21 cellular contexts compared by ENCODE assay signal in genomic region chr1:228984646-228985631, GRCh38.
DNase-seq lines count a peak whose midpoint lies in the region; ATAC-seq, FAIRE-seq and TF ChIP-seq lines count a peak whose summit lies in the region.
"Had no signal": no experiment of that assay in that cellular context is flagged by ENCODE, and none has a peak within 500 bp of the region (broad histone marks: within the 10 kb centered on the region; RNA-seq: fewer than 3 reads in every experiment).

No MANE protein-coding gene starts in this region.

- no peak overlapping the region for H4K12ac ChIP-seq in trophoblast cell (ENCODE audit: low read depth, low read length)

- no peak overlapping the region for H3K23ac ChIP-seq in trophoblast cell (ENCODE audit: low read length)

- H2BK12ac ChIP-seq in trophoblast cell (ENCODE audit: low read length), result peak overlapping the region; percentile 18

- H3K4me1 ChIP-seq in HEK293 (ENCODE audit: control insufficient read depth, insufficient read depth, low read length), result no peaks in the 10 kb centered on the region
- H3K4me1 ChIP-seq in trophoblast cell (ENCODE audit: control insufficient read depth in 1 of 2, insufficient read depth in 2 of 2, low read length in 2 of 2), result peaks cover 6 to 8% of the 10 kb centered on the region in 2 experiments
- H3K4me1 ChIP-seq in CD4-positive, alpha-beta memory T cell (ENCODE audit: insufficient read depth, low read length), result no peaks in the 10 kb centered on the region

- ATAC-seq in GM19463 (IDR thresholded peaks at IDR 0.05; ENCODE audit: unreplicated experiment), result no peak
- ATAC-seq: CD8-positive, alpha-beta T cell; HCT116 had no signal

- H2BK120ac ChIP-seq in trophoblast cell (ENCODE audit: insufficient read depth, low read length, poor library complexity), result no peak overlapping the region

- H3K4ac ChIP-seq in trophoblast cell (ENCODE audit: low read depth, low read length), result no peak overlapping the region

- no peak overlapping the region for H4K8ac ChIP-seq in trophoblast cell (ENCODE audit: low read depth, low read length)

- H3K79me1 ChIP-seq in trophoblast cell (ENCODE audit: low read length), result peaks cover 4% of the 10 kb centered on the region

- H2AFZ ChIP-seq in trophoblast cell (ENCODE audit: insufficient read depth, low read length, poor library complexity), result no peak overlapping the region

- TF ChIP-seq CTCF in HEK293 (tag by site-specific recombination; IDR thresholded peaks at IDR 0.05) (no peak), bronchial epithelial cell (IDR thresholded peaks at IDR 0.05; ENCODE audit: insufficient read depth, low read length, severe bottlenecking) (no peak)

- peak overlapping the region; percentile 33 for H4K91ac ChIP-seq in trophoblast cell (ENCODE audit: low read depth, low read length)

- H3K4me1 Mint-ChIP-seq in CD4-positive, alpha-beta memory T cell, result peaks cover under 1 to 9% (median 3%) of the 10 kb centered on the region in 4 donors

- H3K9me3 ChIP-seq in HEK293 (ENCODE audit: control insufficient read depth, insufficient read depth, low read depth, low read length) (no peaks in the 10 kb centered on the region), trophoblast cell (ENCODE audit: insufficient read depth, low read depth, low read length) (peaks cover 3% of the 10 kb centered on the region)
- no peaks in the 10 kb centered on the region for H3K9me3 ChIP-seq in CD4-positive, alpha-beta memory T cell (ENCODE audit: control insufficient read depth in 1 of 2, low read length in 2 of 2)

- no peak overlapping the region for H3K9ac ChIP-seq in trophoblast cell (ENCODE audit: low read length)

- DNase-seq in bronchial epithelial cell (ENCODE audit: low read depth) (no peak), islet precursor cell (peak; percentile 31), trophoblast cell (no peak), NCI-H524 (lab: John Stamatoyannopoulos, UW) (no peak)
- no peak for DNase-seq in CD4-positive, alpha-beta memory T cell
- DNase-seq in stimulated activated CD4-positive, alpha-beta T cell treated with anti-CD3 and anti-CD28 coated beads, Interleukin-4, amount 100 ng/mL, for 24 hours, result no peak
- DNase-seq: CD8-positive, alpha-beta T cell; COR-L47; DMS153; DMS79 treated with DMSO at 0.1 percent for 48 hours; EL had no signal

- CTCF ChIA-PET in HEK293 (lab: Yijun Ruan, JAX), result interaction anchor here (0.6 to 0.7 kb wide), 2 partner anchors 52 to 1555 kb away, joined by 3 to 4 read pairs; no protein-coding TSS in a partner anchor
- CTCF ChIA-PET in CD4-positive, alpha-beta memory T cell (lab: Charles Lee; ENCODE audit: partially characterized antibody), result no interaction called here

- H2BK5ac ChIP-seq in trophoblast cell (ENCODE audit: low read depth, low read length, poor library complexity), result no peak overlapping the region

- POLR2A ChIA-PET in HEK293 (lab: Yijun Ruan, JAX), result no interaction called here
- POLR2A ChIA-PET in CD4-positive, alpha-beta memory T cell (lab: Charles Lee; ENCODE audit: partially characterized antibody), result no interaction called here

- no peak overlapping the region for H3K27ac Mint-ChIP-seq in CD4-positive, alpha-beta memory T cell
- H3K27ac Mint-ChIP-seq: B cell; CD8-positive, alpha-beta T cell; IgD-negative memory B cell had no signal

- H3K4me3 ChIP-seq in HEK293 (ENCODE audit: low read depth, low read length) (no peak overlapping the region), bronchial epithelial cell (ENCODE audit: low read depth, low read length) (no peak overlapping the region), trophoblast cell (ENCODE audit: low read depth, low read length) (no peak overlapping the region)
- H3K4me3 ChIP-seq in CD4-positive, alpha-beta memory T cell (ENCODE audit: low read length in 2 of 2), result no peak overlapping the region

- no peak overlapping the region for H3K4me2 ChIP-seq in trophoblast cell (ENCODE audit: low read length)

- H3K36me3 ChIP-seq in HEK293 (ENCODE audit: control insufficient read depth in 2 of 2, insufficient read depth in 1 of 2, low read length in 2 of 2) (no peaks in the 10 kb centered on the region), bronchial epithelial cell (ENCODE audit: control insufficient read depth, insufficient read depth, low read length) (no peaks in the 10 kb centered on the region), trophoblast cell (ENCODE audit: control insufficient read depth in 1 of 2, insufficient read depth in 2 of 2, low read length in 2 of 2) (no peaks in the 10 kb centered on the region)
- H3K36me3 ChIP-seq in CD4-positive, alpha-beta memory T cell (ENCODE audit: insufficient read depth, low read length), result no peaks in the 10 kb centered on the region

- H3K79me2 ChIP-seq in trophoblast cell (ENCODE audit: control insufficient read depth, insufficient read depth, low read length, poor library complexity), result no peaks in the 10 kb centered on the region

- no peaks in the 10 kb centered on the region for H3K36me3 Mint-ChIP-seq in CD4-positive, alpha-beta memory T cell
- H3K36me3 Mint-ChIP-seq: CD8-positive, alpha-beta T cell; IgD-negative memory B cell had no signal

- H2AK5ac ChIP-seq in trophoblast cell (ENCODE audit: low read length), result no peak overlapping the region

- H3K14ac ChIP-seq in trophoblast cell (ENCODE audit: low read length), result no peak overlapping the region

- intact Hi-C loops in CD4-positive, alpha-beta memory T cell (cut with micrococcal nuclease), result no loop called here

- no peak overlapping the region for H3K27ac ChIP-seq in HEK293 (ENCODE audit: extremely low read depth, low read depth, low read length)
- no peak overlapping the region for H3K27ac ChIP-seq in trophoblast cell (ENCODE audit: low read depth, low read length)
- H3K27ac ChIP-seq in CD4-positive, alpha-beta memory T cell (ENCODE audit: low read depth, low read length), result no peak overlapping the region
- H3K27ac ChIP-seq: C4-2B had no signal

- no peak overlapping the region for H3K4me3 Mint-ChIP-seq in CD4-positive, alpha-beta memory T cell
- H3K4me3 Mint-ChIP-seq: B cell; CD8-positive, alpha-beta T cell; IgD-negative memory B cell had no signal

- H3K27me3 Mint-ChIP-seq in CD4-positive, alpha-beta memory T cell, result no peaks in the 10 kb centered on the region

- WGBS in trophoblast cell (ENCODE audit: extremely low coverage, insufficient coverage, insufficient read length), result no CpG with 5 or more reads among the region's 7 CpGs

- H3K9me3 Mint-ChIP-seq in CD4-positive, alpha-beta memory T cell, result no peaks in the 10 kb centered on the region
- H3K9me3 Mint-ChIP-seq: CD8-positive, alpha-beta T cell; IgD-negative memory B cell had no signal

- H3K18ac ChIP-seq in trophoblast cell (ENCODE audit: low read length), result no peak overlapping the region

- H3K27me3 ChIP-seq in bronchial epithelial cell (ENCODE audit: control insufficient read depth, insufficient read depth, low read length) (no peaks in the 10 kb centered on the region), trophoblast cell (ENCODE audit: insufficient read depth, low read length) (no peaks in the 10 kb centered on the region)
- no peaks in the 10 kb centered on the region for H3K27me3 ChIP-seq in CD4-positive, alpha-beta memory T cell (ENCODE audit: insufficient read depth, low read length)

- peak; percentile 28 for FAIRE-seq in bronchial epithelial cell (lab: Jason Lieb, UNC)
- FAIRE-seq: A204.1, D721Med, G401.6, GM19239 had no signal

TF ChIP-seq in HEK293, 187 proteins besides CTCF, POLR2A, EP300 and RAD21:
- TF ChIP-seq RBAK (tag by site-specific recombination; IDR thresholded peaks at IDR 0.05) (peak; percentile 73; the same call in 1 of the 2 replicates), ZNF830 (tag by site-specific recombination; IDR thresholded peaks at IDR 0.05; ENCODE audit: low read depth) (no peak)
